Comparison of ENCODE assay signal across 9 cellular contexts in the genomic region with DNA sequence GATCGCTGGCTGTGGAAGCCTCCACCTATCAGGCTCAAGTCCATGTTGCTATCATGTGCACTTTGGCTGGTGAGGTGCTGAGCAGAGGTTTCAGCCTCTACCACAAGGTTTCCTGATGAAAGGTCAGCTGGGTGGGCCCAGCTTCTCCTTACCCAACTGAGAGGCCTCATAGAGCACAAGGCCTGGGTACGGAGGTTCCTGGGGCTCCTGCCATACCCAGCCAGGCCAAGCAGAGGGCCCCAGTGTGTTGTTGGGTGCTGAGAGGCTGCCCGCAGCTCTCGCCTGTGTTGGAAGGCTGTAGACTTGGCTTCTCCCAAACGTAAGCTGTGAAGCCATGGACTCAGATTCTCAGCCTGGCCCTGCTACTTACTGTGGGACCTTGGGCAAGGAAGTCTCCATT. TPM values are rescaled to one million over a fixed set of nuclear protein-coding genes. Genes with fewer than 3 reads are reported as not detected.
DNase-seq lines count a peak whose midpoint lies in the region; ATAC-seq, FAIRE-seq and TF ChIP-seq lines count a peak whose summit lies in the region.
"Had no signal": no experiment of that assay in that cellular context is flagged by ENCODE, and none has a peak within 500 bp of the region (broad histone marks: within the 10 kb centered on the region; RNA-seq: fewer than 3 reads in every experiment).

No MANE protein-coding gene starts in this region.

- CTCF ChIA-PET in A549 (lab: Yijun Ruan, JAX): interaction anchor here (0.6 to 18.2 kb wide), 8 partner anchors 10 to 446 kb away, joined by 3 to 336 read pairs (median 6); no protein-coding TSS in a partner anchor

- H3K4me3 Mint-ChIP-seq in natural killer cell treated with Interleukin-12 subunit alpha and Interleukin-12 subunit beta and Interleukin-15 and Interleukin-18, amount 100 ng/mL, for 72 hours: peak overlapping the region; percentile 71

- no peaks in the 10 kb centered on the region for H3K9me3 Mint-ChIP-seq in natural killer cell treated with Interleukin-12 subunit alpha and Interleukin-12 subunit beta and Interleukin-15 and Interleukin-18, amount 100 ng/mL, for 72 hours

- TF ChIP-seq POLR2A in A549 (IDR thresholded peaks at IDR 0.05; ENCODE audit: low read length): no peak

- in situ Hi-C loops in KBM-7 (cut with MboI; ENCODE audit: low pct_unique_long_range_greater_than_20kb, low sequenced_read_pairs): no loop called here

- no peaks in the 10 kb centered on the region for H3K36me3 Mint-ChIP-seq in natural killer cell treated with Interleukin-12 subunit alpha and Interleukin-12 subunit beta and Interleukin-15 and Interleukin-18, amount 100 ng/mL, for 72 hours

- no peaks in the 10 kb centered on the region for H3K27me3 Mint-ChIP-seq in natural killer cell treated with Interleukin-12 subunit alpha and Interleukin-12 subunit beta and Interleukin-15 and Interleukin-18, amount 100 ng/mL, for 72 hours

- no peak for TF ChIP-seq EP300 in A549 (IDR thresholded peaks at IDR 0.05)

- peak in 1 of 2 experiments; percentile 25; a peak in 2 of 5 replicates for TF ChIP-seq RAD21 in A549 (conservative IDR thresholded peaks at IDR 0.05 in 1 of 2, IDR thresholded peaks at IDR 0.05 in 1 of 2)

- WGBS in A549 (ENCODE audit: missing lambda C conversion rate): 93% methylated on average over 5 of the region's 5 CpGs

- no peaks in the 10 kb centered on the region for H3K9me3 ChIP-seq in A549

- peak overlapping the region; percentile 3; the same call in 1 of the 3 replicates for H3K4me2 ChIP-seq in A549

- H3K4me3 ChIP-seq in A549: no peak overlapping the region
- peak overlapping the region; percentile 29 for H3K4me3 ChIP-seq in coronary artery

- TF ChIP-seq CTCF in A549 (IDR thresholded peaks at IDR 0.05): no peak
- no peak for TF ChIP-seq CTCF in coronary artery (IDR thresholded peaks at IDR 0.05)

- H3K27ac Mint-ChIP-seq in natural killer cell treated with Interleukin-12 subunit alpha and Interleukin-12 subunit beta and Interleukin-15 and Interleukin-18, amount 100 ng/mL, for 72 hours: peak overlapping the region; percentile 91 to 94

- peak; percentile 13 for FAIRE-seq in A549 (lab: Jason Lieb, UNC)

- H3K27ac ChIP-seq in A549 (peak overlapping the region; percentile 8 to 93; a peak in 5 of 6 replicates), coronary artery (peak overlapping the region; percentile 90 to 92)

- POLR2A ChIA-PET in A549 (lab: Yijun Ruan, JAX): interaction anchor here (1.4 kb wide), 1 partner anchor 28 kb away, joined by 4 read pairs; a partner anchor contains a TSS

- peaks cover 90% of the 10 kb centered on the region for H3K4me1 ChIP-seq in A549

- H3K4me1 Mint-ChIP-seq in natural killer cell treated with Interleukin-12 subunit alpha and Interleukin-12 subunit beta and Interleukin-15 and Interleukin-18, amount 100 ng/mL, for 72 hours (ENCODE audit: low read depth in 2 of 2): peaks cover 78 to 82% of the 10 kb centered on the region in 2 donors

- no peak for DNase-seq in A549 (ENCODE audit: low read depth in 1 of 2, low spot score in 1 of 2)
- peak; percentile 54 for DNase-seq in KBM-7
- no peak for DNase-seq in coronary artery (ENCODE audit: low spot score)
- DNase-seq in natural killer cell treated with Interleukin-12 subunit alpha and Interleukin-12 subunit beta and Interleukin-15 and Interleukin-18, amount 100 ng/mL, for 72 hours (ENCODE audit: low spot score): peak; percentile 73
- DNase-seq in NCI-H146 (lab: John Stamatoyannopoulos, UW): no peak
- no peak for DNase-seq in stimulated activated CD4-positive, alpha-beta T cell treated with anti-CD3 and anti-CD28 coated beads, Interleukin-12 subunit alpha, Interleukin-12 subunit beta, amount 100 ng/mL, for 4 hours
- no peak for DNase-seq in MV-4-11 (lab: John Stamatoyannopoulos, UW)
- DNase-seq: NCI-H2107 had no signal

- ATAC-seq in A549 (peak in 1 of 2 experiments; percentile 1; a peak in 1 of 6 replicates), GM21786 (IDR thresholded peaks at IDR 0.05; ENCODE audit: unreplicated experiment) (no peak)
- peak; percentile 76 to 82 for ATAC-seq in natural killer cell treated with Interleukin-12 subunit alpha and Interleukin-12 subunit beta and Interleukin-15 and Interleukin-18, amount 100 ng/mL, for 72 hours

TF ChIP-seq in A549, 52 proteins besides CTCF, POLR2A, EP300 and RAD21:
- TF ChIP-seq KDM5A (IDR thresholded peaks at IDR 0.05) (no peak), MYC (IDR thresholded peaks at IDR 0.05; ENCODE audit: borderline replicate concordance, low read length) (0 out of 2 replicates have a peak, but pooled peaks have one; percentile 14)

RNA-seq across cellular contexts. Expression of a gene that starts 28.2 kb away (rescaled TPM):
- polyA plus RNA-seq in A549 (2011; rRNA removed): 605 and 614 TPM in 2 replicates
- 1,005 and 1,074 TPM in 2 replicates for polyA plus RNA-seq in A549 (2012; cell fraction: cytosol; rRNA removed)
- 3,482 and 4,263 TPM in 2 replicates for polyA plus RNA-seq in A549 (2012; cell fraction: nucleus; rRNA removed)
- 967 to 1,087 TPM (median 1,011 TPM) in 3 replicates for polyA plus RNA-seq in A549 (2017; fragmentation: RNase III; extraction: RNeasy Plus Mini Kit Qiagen cat#74134 plus additional on column Dnase treatment)
- 488 and 611 TPM in 2 replicates for polyA minus RNA-seq in A549 (2011; rRNA and poly(A)+ RNA removed)
- total RNA-seq in natural killer cell treated with Interleukin-12 subunit alpha and Interleukin-12 subunit beta and Interleukin-15 and Interleukin-18, amount 100 ng/mL, for 72 hours: 100 to 1,000 TPM; 342 to 574 TPM

RNA-seq across cellular contexts. Expression of a gene that starts 56.6 kb away (rescaled TPM):
- 419 and 491 TPM in 2 replicates for polyA plus RNA-seq in A549 (2011; rRNA removed)
- polyA plus RNA-seq in A549 (2012; cell fraction: cytosol; rRNA removed): 1,849 and 2,120 TPM in 2 replicates
- 1,703 and 2,003 TPM in 2 replicates for polyA plus RNA-seq in A549 (2012; cell fraction: nucleus; rRNA removed)
- polyA plus RNA-seq in A549 (2017; fragmentation: RNase III; extraction: RNeasy Plus Mini Kit Qiagen cat#74134 plus additional on column Dnase treatment): 910 to 1,057 TPM (median 937 TPM) in 3 replicates
- 774 and 844 TPM in 2 replicates for polyA minus RNA-seq in A549 (2011; rRNA and poly(A)+ RNA removed)
- total RNA-seq in natural killer cell treated with Interleukin-12 subunit alpha and Interleukin-12 subunit beta and Interleukin-15 and Interleukin-18, amount 100 ng/mL, for 72 hours: 100 to 1,000 TPM; 216 to 286 TPM

RNA-seq across cellular contexts. Expression of a gene that starts 57.9 kb away (rescaled TPM):
- polyA plus RNA-seq in A549 (2011; rRNA removed) (0.78 and 1.2 TPM in 2 replicates), A549 (2017; fragmentation: RNase III; extraction: RNeasy Plus Mini Kit Qiagen cat#74134 plus additional on column Dnase treatment) (1.3 to 2.6 TPM (median 2.1 TPM) in 3 replicates)
- polyA plus RNA-seq in A549 (2012; cell fraction: cytosol; rRNA removed): 1.4 TPM in 2 replicates
- 7.0 and 8.1 TPM in 2 replicates for polyA plus RNA-seq in A549 (2012; cell fraction: nucleus; rRNA removed)
- polyA minus RNA-seq in A549 (2011; rRNA and poly(A)+ RNA removed): 0.33 and 0.44 TPM in 2 replicates
- total RNA-seq in natural killer cell treated with Interleukin-12 subunit alpha and Interleukin-12 subunit beta and Interleukin-15 and Interleukin-18, amount 100 ng/mL, for 72 hours: 100 to 1,000 TPM in 1 of 2 donors, 10 to 100 TPM in 1; 81.4 to 318 TPM

Comparison
In these comparisons a context has a peak if more than half of its experiments do, and no peak if none do; other contexts are left out.
1. DNase-seq: peak in KBM-7 (single experiment) and natural killer cell treated with Interleukin-12 subunit alpha and Interleukin-12 subunit beta and Interleukin-15 and Interleukin-18, amount 100 ng/mL, for 72 hours (single experiment); none in A549 (0 of 2), coronary artery (single experiment), NCI-H146 (single experiment), stimulated activated CD4-positive, alpha-beta T cell treated with anti-CD3 and anti-CD28 coated beads, Interleukin-12 subunit alpha, Interleukin-12 subunit beta, amount 100 ng/mL, for 4 hours (single experiment) and MV-4-11 (single experiment).